In genomic region chr4:109966891-109967481, GRCh38 we compare ENCODE assay signal across 16 cellular contexts. TPM values are rescaled to one million over a fixed set of nuclear protein-coding genes. Genes with fewer than 3 reads are reported as not detected.
"Had no signal": no experiment of that assay in that cellular context is flagged by ENCODE, and none has a peak within 500 bp of the region (broad histone marks: within the 10 kb centered on the region; RNA-seq: fewer than 3 reads in every experiment).

No MANE protein-coding gene starts in this region.

- DNase-seq: activated CD4-positive, alpha-beta T cell treated with anti-CD3 and anti-CD28 coated beads for 1 hour; activated CD4-positive, alpha-beta T cell treated with anti-CD3 and anti-CD28 coated beads, Interleukin-2, amount 50 U/mL, for 4 hours; activated naive CD4-positive, alpha-beta T cell treated with anti-CD3 and anti-CD28 coated beads for 36 hours; activated naive CD8-positive, alpha-beta T cell treated with anti-CD3 and anti-CD28 coated beads, Interleukin-2, amount 50 U/mL, for 24 hours; activated T-cell treated with anti-CD3 and anti-CD28 coated beads, Interleukin-2, amount 50 U/mL, for 1 hour; lower lobe of right lung; SK-N-SH; stimulated activated CD4-positive, alpha-beta T cell treated with anti-CD3 and anti-CD28 coated beads, Interleukin-15, amount 100 ng/mL, for 24 hours; stimulated activated CD4-positive, alpha-beta T cell treated with anti-CD3 and anti-CD28 coated beads, Interleukin-4, amount 100 ng/mL, for 1 hour; stimulated activated naive CD4-positive, alpha-beta T cell treated with Interleukin-2 at 50 U/mL for 16 hours; substantia nigra; T-cell had no signal

- FAIRE-seq: endometrium had no signal

- H3K4me3 ChIP-seq: ascending aorta, lower lobe of right lung had no signal

- ATAC-seq: lower lobe of right lung, T-cell had no signal

- H3K27me3 ChIP-seq: ascending aorta, foreskin keratinocyte had no signal

- H3K9ac ChIP-seq: SK-N-SH had no signal

- H3K9me3 ChIP-seq: ascending aorta, lower lobe of right lung, SK-N-SH had no signal

- H3K27ac ChIP-seq: ascending aorta, foreskin keratinocyte, lower lobe of right lung had no signal

- H3K4me1 ChIP-seq: ascending aorta had no signal

- H3K4me2 ChIP-seq: SK-N-SH had no signal

- H3K36me3 ChIP-seq: ascending aorta, lower lobe of right lung had no signal

RNA-seq across cellular contexts. Expression of gene EGF, which starts 54.3 kb away (rescaled TPM):
- total RNA-seq: activated naive CD4-positive, alpha-beta T cell treated with anti-CD3 and anti-CD28 coated beads for 36 hours; activated T-helper 2 cell treated with anti-CD3 and anti-CD28 coated beads, Interferon-gamma antibody, Interleukin-2, Interleukin-4, amounts not matched to agents 10 μg/mL and 5 μg/mL and 100 μg/mL, durations not matched to agents 14 hours and 24 hours and 36 hours; ascending aorta had no signal
